Comparison of ENCODE assay signal across 18 cellular contexts in genomic region chr2:8565399-8566154, GRCh38.
"Had no signal": no experiment of that assay in that cellular context is flagged by ENCODE, and none has a peak within 500 bp of the region (broad histone marks: within the 10 kb centered on the region; RNA-seq: fewer than 3 reads in every experiment).

No MANE protein-coding gene starts in this region.

- H3K9ac ChIP-seq: parathyroid adenoma had no signal

- H2AFZ ChIP-seq: parathyroid adenoma had no signal

- H3K4me3 ChIP-seq: colonic mucosa, heart left ventricle had no signal

- H3K27ac ChIP-seq: colonic mucosa, heart left ventricle, parathyroid adenoma had no signal

- H3K36me3 ChIP-seq: colonic mucosa, heart left ventricle had no signal

- H3K4me3 Mint-ChIP-seq: activated T-cell treated with anti-CD3 and anti-CD28 coated beads, Interleukin-2, amount 50 U/mL, for 72 hours had no signal

- H3K27ac Mint-ChIP-seq: activated T-cell treated with anti-CD3 and anti-CD28 coated beads, Interleukin-2, amount 50 U/mL, for 72 hours had no signal

- ATAC-seq: activated T-cell treated with anti-CD3 and anti-CD28 coated beads, Interleukin-2, amount 50 U/mL, for 72 hours; heart left ventricle; left ventricle myocardium superior had no signal

- DNase-seq: activated CD4-positive, CD25-positive, alpha-beta regulatory T cell; activated naive CD4-positive, alpha-beta T cell; activated T-cell treated with anti-CD3 and anti-CD28 coated beads, Interleukin-2, amount 50 U/mL, for 72 hours; effector CD8-positive, alpha-beta T cell; left ventricle myocardium superior; mesendoderm; retina; small intestine; stimulated activated naive CD4-positive, alpha-beta T cell; T-helper 2 cell had no signal

- FAIRE-seq: astrocyte, frontal cortex, islet of Langerhans, small intestine, TTC549, urothelium cell line had no signal

- H3K4me1 ChIP-seq: colonic mucosa had no signal

- H3K9me3 ChIP-seq: colonic mucosa had no signal

- H3K27me3 ChIP-seq: colonic mucosa, heart left ventricle had no signal
